In genomic region chr7:152436279-152437147, GRCh38 we compare ENCODE assay signal across 8 cellular contexts. TPM values are rescaled to one million over a fixed set of nuclear protein-coding genes. Genes with fewer than 3 reads are reported as not detected.
DNase-seq lines count a peak whose midpoint lies in the region; ATAC-seq lines count a peak whose summit lies in the region.

No MANE protein-coding gene starts in this region.

- no peaks in the 10 kb centered on the region for H3K27me3 ChIP-seq in muscle layer of colon (ENCODE audit: control insufficient read depth in 1 of 2, insufficient read depth in 2 of 2, low read length in 2 of 2)

- H3K4me1 ChIP-seq in muscle layer of colon (ENCODE audit: insufficient read depth, low read length): peaks cover 7% of the 10 kb centered on the region

- peak overlapping the region; percentile 81 for H3K4me3 Mint-ChIP-seq in activated T-cell treated with anti-CD3 and anti-CD28 coated beads, Interleukin-2, amount 50 U/mL, for 4 hours

- H3K9ac ChIP-seq in muscle layer of colon (ENCODE audit: low read length): peak overlapping the region; percentile 71

- DNase-seq in DMS 273 (lab: John Stamatoyannopoulos, UW; ENCODE audit: unreplicated experiment) (peak; percentile 99), HuH-7.5 (ENCODE audit: low spot score) (peak; percentile 91), OCI-M2 (lab: John Stamatoyannopoulos, UW; ENCODE audit: unreplicated experiment) (peak; percentile 80)
- peak; percentile 90 for DNase-seq in activated T-cell treated with anti-CD3 and anti-CD28 coated beads, Interleukin-2, amount 50 U/mL, for 4 hours
- peak; percentile 82 to 84 for DNase-seq in stimulated activated CD8-positive, alpha-beta memory T cell treated with anti-CD3 and anti-CD28 coated beads, Interleukin-7, amount 100 ng/mL, for 1 hour (ENCODE audit: low read depth in 2 of 2)

- no peaks in the 10 kb centered on the region for H3K36me3 ChIP-seq in muscle layer of colon (ENCODE audit: insufficient read depth, low read length)

- peak overlapping the region; percentile 50 to 64 for H3K4me3 ChIP-seq in muscle layer of colon (ENCODE audit: low read depth in 1 of 2, low read length in 2 of 2)

- H3K9me3 ChIP-seq in muscle layer of colon (ENCODE audit: low read length): no peaks in the 10 kb centered on the region

- ATAC-seq in GM21515 (IDR thresholded peaks at IDR 0.05; ENCODE audit: unreplicated experiment) (peak; percentile 52), esophagus mucosa (peak; percentile 95)
- peak; percentile 62 to 70 for ATAC-seq in activated T-cell treated with anti-CD3 and anti-CD28 coated beads, Interleukin-2, amount 50 U/mL, for 4 hours

- no peaks in the 10 kb centered on the region for H3K27me3 Mint-ChIP-seq in activated T-cell treated with anti-CD3 and anti-CD28 coated beads, Interleukin-2, amount 50 U/mL, for 4 hours (ENCODE audit: low read depth)

- no peaks in the 10 kb centered on the region for H3K36me3 Mint-ChIP-seq in activated T-cell treated with anti-CD3 and anti-CD28 coated beads, Interleukin-2, amount 50 U/mL, for 4 hours (ENCODE audit: insufficient read depth)

- peaks cover 30% of the 10 kb centered on the region for H3K4me1 Mint-ChIP-seq in activated T-cell treated with anti-CD3 and anti-CD28 coated beads, Interleukin-2, amount 50 U/mL, for 4 hours (ENCODE audit: low read depth)

- no peaks in the 10 kb centered on the region for H3K9me3 Mint-ChIP-seq in activated T-cell treated with anti-CD3 and anti-CD28 coated beads, Interleukin-2, amount 50 U/mL, for 4 hours

- peak overlapping the region; percentile 58 for H3K27ac ChIP-seq in muscle layer of colon (ENCODE audit: low read depth, low read length)

RNA-seq across cellular contexts. Expression of gene KMT2C, which starts 0.7 kb away (rescaled TPM):
- 10 to 100 TPM; 41.6 to 48.5 (median 41.6) TPM for total RNA-seq in activated T-cell treated with anti-CD3 and anti-CD28 coated beads, Interleukin-2, amount 50 U/mL, for 4 hours
- 48.2 TPM for total RNA-seq in esophagus mucosa

Comparison
In these comparisons a context has a peak if more than half of its experiments do, and no peak if none do; other contexts are left out.
1. Peak in every context shown above with its lines: DNase-seq, ATAC-seq, H3K4me3 ChIP-seq and H3K27ac ChIP-seq.